In genomic region chr1:21270086-21270689, GRCh38 we compare ENCODE assay signal across 8 cellular contexts. TPM values are rescaled to one million over a fixed set of nuclear protein-coding genes. Genes with fewer than 3 reads are reported as not detected.
DNase-seq lines count a peak whose midpoint lies in the region; ATAC-seq lines count a peak whose summit lies in the region.

No MANE protein-coding gene starts in this region.

- H3K4me3 Mint-ChIP-seq in T-cell = peak overlapping the region in 1 of 3 donors; percentile 19
- no peak overlapping the region for H3K4me3 Mint-ChIP-seq in activated naive CD8-positive, alpha-beta T cell treated with anti-CD3 and anti-CD28 coated beads, Interleukin-2, amount 50 U/mL, for 24 hours

- POLR2A ChIA-PET in T-cell (lab: Charles Lee) = interaction anchor here in 1 of 2 donors (0.5 kb wide), 1 partner anchor 39 kb away, joined by 6 read pairs; no protein-coding TSS in a partner anchor

- DNase-seq in COR-L47 (lab: John Stamatoyannopoulos, UW) (peak; percentile 7), T-cell (peak; percentile 56 to 87 (median 78)), iPS DF 4.7 (ENCODE audit: extremely low read depth, low spot score) (peak; percentile 68), T1000 (lab: John Stamatoyannopoulos, UW) (no peak)
- DNase-seq in activated naive CD8-positive, alpha-beta T cell treated with anti-CD3 and anti-CD28 coated beads, Interleukin-2, amount 50 U/mL, for 24 hours = peak; percentile 89
- peak; percentile 78 to 80 for DNase-seq in stimulated activated CD4-positive, alpha-beta T cell treated with anti-CD3 and anti-CD28 coated beads, Interleukin-1b, Interleukin-23, amount 100 ng/mL, for 4 hours (ENCODE audit: low read depth in 2 of 2)

- ATAC-seq in HG02973 (IDR thresholded peaks at IDR 0.05; ENCODE audit: unreplicated experiment) = peak; percentile 46
- peak; percentile 84 to 91 (median 89) for ATAC-seq in T-cell (replicated peaks in 1 of 4)
- ATAC-seq in activated naive CD8-positive, alpha-beta T cell treated with anti-CD3 and anti-CD28 coated beads, Interleukin-2, amount 50 U/mL, for 24 hours = peak; percentile 74
- ATAC-seq in GM21526 (IDR thresholded peaks at IDR 0.05; ENCODE audit: low FRiP score, unreplicated experiment) = no peak

- peaks cover 24 to 28% (median 28%) of the 10 kb centered on the region in 3 donors for H3K4me1 Mint-ChIP-seq in T-cell
- peaks cover 24% of the 10 kb centered on the region for H3K4me1 Mint-ChIP-seq in activated naive CD8-positive, alpha-beta T cell treated with anti-CD3 and anti-CD28 coated beads, Interleukin-2, amount 50 U/mL, for 24 hours

- H3K9me3 Mint-ChIP-seq in T-cell = no peaks in the 10 kb centered on the region
- H3K9me3 Mint-ChIP-seq in activated naive CD8-positive, alpha-beta T cell treated with anti-CD3 and anti-CD28 coated beads, Interleukin-2, amount 50 U/mL, for 24 hours = no peaks in the 10 kb centered on the region

- H3K27me3 Mint-ChIP-seq in T-cell = no peaks in the 10 kb centered on the region
- no peaks in the 10 kb centered on the region for H3K27me3 Mint-ChIP-seq in activated naive CD8-positive, alpha-beta T cell treated with anti-CD3 and anti-CD28 coated beads, Interleukin-2, amount 50 U/mL, for 24 hours

- H3K36me3 Mint-ChIP-seq in T-cell = peaks cover 59% of the 10 kb centered on the region
- H3K36me3 Mint-ChIP-seq in activated naive CD8-positive, alpha-beta T cell treated with anti-CD3 and anti-CD28 coated beads, Interleukin-2, amount 50 U/mL, for 24 hours (ENCODE audit: low read depth) = peaks cover 60% of the 10 kb centered on the region

- CTCF ChIA-PET in T-cell (lab: Charles Lee) = interaction anchor here (0.5 to 2.9 kb wide), 36 partner anchors 8 to 609 kb away, joined by 3 to 17 read pairs (median 4); partner anchors contain the start of gene DDOST (in 1 of the 2)

- peak overlapping the region; percentile 71 to 78 for H3K27ac Mint-ChIP-seq in T-cell
- no peak overlapping the region for H3K27ac Mint-ChIP-seq in activated naive CD8-positive, alpha-beta T cell treated with anti-CD3 and anti-CD28 coated beads, Interleukin-2, amount 50 U/mL, for 24 hours

RNA-seq across cellular contexts. Expression of gene ECE1, which starts 20.1 kb away (rescaled TPM):
- 10 to 100 TPM; 81.0 to 94.5 (median 87.1) TPM for total RNA-seq in T-cell
